Comparison of ENCODE assay signal across 15 cellular contexts in the genomic region with DNA sequence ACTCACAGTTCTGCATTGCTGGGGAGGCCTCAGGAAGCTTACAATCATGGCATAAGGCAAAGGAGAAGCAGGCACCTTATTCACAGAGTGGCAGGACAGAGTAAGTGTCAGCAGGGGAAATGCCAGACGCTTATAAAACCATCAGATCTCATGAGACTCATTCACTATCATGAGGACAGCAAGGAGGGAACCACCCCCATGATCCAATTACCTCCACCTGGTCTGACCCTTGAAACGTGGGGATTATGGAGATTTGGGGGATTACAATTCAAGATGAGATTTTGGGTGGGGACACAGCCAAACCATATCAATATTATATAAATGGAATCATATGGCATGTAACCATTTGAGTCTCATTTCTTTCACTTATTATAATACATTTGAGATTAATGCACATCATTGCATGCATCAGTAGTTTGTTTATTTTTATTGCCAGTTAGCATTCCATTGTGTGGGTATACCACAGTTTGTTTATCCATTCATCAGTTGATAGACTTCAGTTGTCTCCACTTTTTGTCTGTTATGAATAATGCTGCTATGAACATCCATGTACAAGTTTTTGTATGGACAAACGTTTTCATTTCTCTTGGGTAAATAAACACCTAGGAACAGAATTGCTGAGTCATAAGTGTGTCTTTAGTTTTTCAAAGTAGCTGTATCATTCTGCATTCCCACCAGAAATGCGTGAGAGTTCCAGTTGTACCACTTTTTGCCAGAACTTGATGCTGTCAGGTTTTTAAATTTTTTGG. TPM values are rescaled to one million over a fixed set of nuclear protein-coding genes. Genes with fewer than 3 reads are reported as not detected.
DNase-seq lines count a peak whose midpoint lies in the region; ATAC-seq and TF ChIP-seq lines count a peak whose summit lies in the region.
"Had no signal": no experiment of that assay in that cellular context is flagged by ENCODE, and none has a peak within 500 bp of the region (broad histone marks: within the 10 kb centered on the region; RNA-seq: fewer than 3 reads in every experiment).

No MANE protein-coding gene starts in this region.

- no peaks in the 10 kb centered on the region for H3K27me3 ChIP-seq in MG63
- H3K27me3 ChIP-seq: cardiac muscle cell, hepatocyte had no signal

- DNase-seq in COLO668 (lab: John Stamatoyannopoulos, UW; ENCODE audit: unreplicated experiment) (peak; percentile 12), MG63 (peak; percentile 55), astrocyte of the hippocampus (ENCODE audit: low read depth, low spot score) (peak; percentile 18), fibroblast of villous mesenchyme (ENCODE audit: low read depth) (peak; percentile 33), glomerular visceral epithelial cell (ENCODE audit: extremely low spot score) (no peak), Ammon's horn (ENCODE audit: low spot score) (no peak), SHP77 treated with DMSO at 0.1 percent for 48 hours (lab: John Stamatoyannopoulos, UW) (no peak)
- DNase-seq: activated gamma-delta T cell treated with Interleukin-2 at 50 U/mL for 16 hours, DMS79, left ventricle myocardium inferior, MV-4-11, NCI-H2107 had no signal

- no peak for ATAC-seq in GM21526 (IDR thresholded peaks at IDR 0.05; ENCODE audit: low FRiP score, unreplicated experiment)

- H3K36me3 ChIP-seq in MG63, result no peaks in the 10 kb centered on the region
- H3K36me3 ChIP-seq: cardiac muscle cell, left ventricle myocardium inferior had no signal

- H3K9me3 ChIP-seq in MG63, result no peaks in the 10 kb centered on the region
- H3K9me3 ChIP-seq: left ventricle myocardium inferior had no signal

- no peak for TF ChIP-seq CTCF in fibroblast of villous mesenchyme (IDR thresholded peaks at IDR 0.05; ENCODE audit: insufficient read depth, low read depth, low read length)

- H3K4me3 ChIP-seq in MG63, result no peak overlapping the region
- no peak overlapping the region for H3K4me3 ChIP-seq in fibroblast of villous mesenchyme (ENCODE audit: low read depth, low read length)
- H3K4me3 ChIP-seq: cardiac muscle cell, hepatocyte, left ventricle myocardium inferior had no signal

RNA-seq across cellular contexts. Expression of gene SRBD1, which starts 5.8 kb away (rescaled TPM):
- total RNA-seq in MG63 (2014; rRNA removed; shearing (Covaris generic); ENCODE audit: low replicate concordance), result 5.8 and 30.5 TPM in 2 replicates
- total RNA-seq in fibroblast of villous mesenchyme, result 19.6 and 31.1 TPM in 2 replicates

RNA-seq across cellular contexts. Expression of gene PRKCE, which starts 34.6 kb away (rescaled TPM):
- 7.9 and 16.9 TPM in 2 replicates for total RNA-seq in MG63 (2014; rRNA removed; shearing (Covaris generic); ENCODE audit: low replicate concordance)
- 19.0 and 27.2 TPM in 2 replicates for total RNA-seq in fibroblast of villous mesenchyme

Comparison
In these comparisons a context has a peak if more than half of its experiments do, and no peak if none do; other contexts are left out.
1. DNase-seq: peak in COLO668 (single experiment), MG63 (single experiment), astrocyte of the hippocampus (single experiment) and fibroblast of villous mesenchyme (single experiment); none in glomerular visceral epithelial cell (single experiment), Ammon's horn (single experiment) and SHP77 treated with DMSO at 0.1 percent for 48 hours (single experiment).